In genomic region chr17:40109471-40109824, GRCh38 we compare ENCODE assay signal across 9 cellular contexts. TPM values are rescaled to one million over a fixed set of nuclear protein-coding genes. Genes with fewer than 3 reads are reported as not detected.
DNase-seq lines count a peak whose midpoint lies in the region; ATAC-seq and TF ChIP-seq lines count a peak whose summit lies in the region.
"Had no signal": no experiment of that assay in that cellular context is flagged by ENCODE, and none has a peak within 500 bp of the region (broad histone marks: within the 10 kb centered on the region; RNA-seq: fewer than 3 reads in every experiment).

No MANE protein-coding gene starts in this region.

- H3K27ac Mint-ChIP-seq in CD4-positive, alpha-beta memory T cell = peak overlapping the region; percentile 69 to 100 (median 98)
- H3K27ac Mint-ChIP-seq in nephron progenitor cell = peak overlapping the region; percentile 82

- no peak for DNase-seq in CD4-positive, alpha-beta memory T cell
- peak; percentile 54 for DNase-seq in NAMALWA (ENCODE audit: low spot score)
- no peak for DNase-seq in dorsolateral prefrontal cortex
- no peak for DNase-seq in nephron progenitor cell
- DNase-seq in NCI-H510A (lab: John Stamatoyannopoulos, UW) = no peak
- DNase-seq in SHP77 treated with DMSO at 0.1 percent for 48 hours (lab: John Stamatoyannopoulos, UW) = no peak
- DNase-seq: NCI-H2029 treated with DMSO at 0.1 percent for 48 hours had no signal

- peaks cover 0 to 5% of the 10 kb centered on the region in 2 donors for H3K36me3 Mint-ChIP-seq in CD4-positive, alpha-beta memory T cell
- no peaks in the 10 kb centered on the region for H3K36me3 Mint-ChIP-seq in nephron progenitor cell (ENCODE audit: low read depth)

- TF ChIP-seq CTCF in dorsolateral prefrontal cortex (IDR thresholded peaks at IDR 0.05 in 54 of 56, conservative IDR thresholded peaks at IDR 0.05 in 2 of 56; ENCODE audit: low read depth in 1 of 56, partially characterized antibody in 56 of 56) (peak in 1 of 56 donors; percentile 9), nephron progenitor cell (IDR thresholded peaks at IDR 0.05) (no peak)

- H3K27me3 ChIP-seq in CD4-positive, alpha-beta memory T cell (ENCODE audit: insufficient read depth, low read length) = no peaks in the 10 kb centered on the region
- no peaks in the 10 kb centered on the region for H3K27me3 ChIP-seq in dorsolateral prefrontal cortex

- H3K4me1 ChIP-seq in CD4-positive, alpha-beta memory T cell (ENCODE audit: insufficient read depth, low read length) = peaks cover 97% of the 10 kb centered on the region

- CTCF ChIA-PET in CD4-positive, alpha-beta memory T cell (lab: Charles Lee; ENCODE audit: partially characterized antibody) = interaction anchor here (0.7 to 21.9 kb wide), 12 partner anchors 10 to 97 kb away, joined by 3 to 543 read pairs (median 6); partner anchors contain the start of genes CASC3, CSF3, MED24 and NR1D1

- intact Hi-C loops in CD4-positive, alpha-beta memory T cell (cut with micrococcal nuclease) = loop anchor here (2.0 kb wide), 1 partner anchor 41 kb away; no protein-coding TSS in a partner anchor
- intact Hi-C loops in dorsolateral prefrontal cortex (cut with DNase I) = no loop called here

- no peaks in the 10 kb centered on the region for H3K9me3 ChIP-seq in CD4-positive, alpha-beta memory T cell (ENCODE audit: control insufficient read depth in 1 of 2, low read length in 2 of 2)

- H3K9me3 Mint-ChIP-seq in CD4-positive, alpha-beta memory T cell = no peaks in the 10 kb centered on the region
- no peaks in the 10 kb centered on the region for H3K9me3 Mint-ChIP-seq in nephron progenitor cell

- H3K4me3 Mint-ChIP-seq in CD4-positive, alpha-beta memory T cell = peak overlapping the region in 7 of 8 donors; percentile 35 to 88 (median 49)
- no peak overlapping the region for H3K4me3 Mint-ChIP-seq in nephron progenitor cell

- no peaks in the 10 kb centered on the region for H3K27me3 Mint-ChIP-seq in CD4-positive, alpha-beta memory T cell
- peaks cover 7% of the 10 kb centered on the region for H3K27me3 Mint-ChIP-seq in nephron progenitor cell (ENCODE audit: low read depth, poor library complexity)

- H3K4me1 Mint-ChIP-seq in CD4-positive, alpha-beta memory T cell = peaks cover 78 to 94% (median 89%) of the 10 kb centered on the region in 4 donors
- peaks cover 93% of the 10 kb centered on the region for H3K4me1 Mint-ChIP-seq in nephron progenitor cell

- POLR2A ChIA-PET in CD4-positive, alpha-beta memory T cell (lab: Charles Lee; ENCODE audit: partially characterized antibody) = interaction anchor here (1.9 to 11.1 kb wide), 4 partner anchors 13 to 41 kb away, joined by 10 to 494 read pairs (median 149); partner anchors contain the start of genes CASC3, MSL1, NR1D1 and THRA

- H3K4me3 ChIP-seq in CD4-positive, alpha-beta memory T cell (ENCODE audit: low read length in 2 of 2) = no peak overlapping the region
- H3K4me3 ChIP-seq in dorsolateral prefrontal cortex = peak overlapping the region in 1 of 59 donors; percentile 45

- H3K36me3 ChIP-seq in CD4-positive, alpha-beta memory T cell (ENCODE audit: insufficient read depth, low read length) = no peaks in the 10 kb centered on the region

- H3K27ac ChIP-seq in CD4-positive, alpha-beta memory T cell (ENCODE audit: low read depth, low read length) = peak overlapping the region; percentile 85
- peak overlapping the region; percentile 18 to 100 (median 99) for H3K27ac ChIP-seq in dorsolateral prefrontal cortex

- ATAC-seq in GM18907 (IDR thresholded peaks at IDR 0.05; ENCODE audit: unreplicated experiment) = no peak
- ATAC-seq in GM18517 (IDR thresholded peaks at IDR 0.05; ENCODE audit: unreplicated experiment) = no peak

RNA-seq across cellular contexts. Expression of gene NR1D1, which starts 9.1 kb away (rescaled TPM):
- total RNA-seq in CD4-positive, alpha-beta memory T cell = 10 to 100 TPM; 14.8 to 15.1 TPM
- polyA plus RNA-seq in CD4-positive, alpha-beta memory T cell = 10 to 100 TPM in 1 of 2 donors, 1 to 10 TPM in 1; 5.7 to 12.3 TPM
- total RNA-seq in dorsolateral prefrontal cortex = 10 to 100 TPM; 26.9 to 97.0 (median 62.1) TPM

RNA-seq across cellular contexts. Expression of gene MSL1, which starts 12.3 kb away (rescaled TPM):
- 100 to 1,000 TPM; 130 to 133 TPM for total RNA-seq in CD4-positive, alpha-beta memory T cell
- 1 to 10 TPM; 6.0 to 8.3 TPM for polyA plus RNA-seq in CD4-positive, alpha-beta memory T cell
- 100 to 1,000 TPM in 116 of 120 experiments, 10 to 100 TPM in 4; 87.8 to 143 (median 120) TPM for total RNA-seq in dorsolateral prefrontal cortex

RNA-seq across cellular contexts. Expression of gene CASC3, which starts 30.9 kb away (rescaled TPM):
- 100 to 1,000 TPM; 142 to 146 TPM for total RNA-seq in CD4-positive, alpha-beta memory T cell
- 10 to 100 TPM; 31.1 to 54.2 TPM for polyA plus RNA-seq in CD4-positive, alpha-beta memory T cell
- total RNA-seq in dorsolateral prefrontal cortex = 100 to 1,000 TPM in 119 of 120 experiments, 10 to 100 TPM in 1; 95.0 to 216 (median 136) TPM

RNA-seq across cellular contexts. Expression of gene THRA, which starts 46.7 kb away (rescaled TPM):
- 10 to 100 TPM; 35.9 to 41.3 TPM for total RNA-seq in CD4-positive, alpha-beta memory T cell
- 10 to 100 TPM in 1 of 2 donors, 1 to 10 TPM in 1; 5.8 to 11.9 TPM for polyA plus RNA-seq in CD4-positive, alpha-beta memory T cell
- 100 to 1,000 TPM; 178 to 301 (median 231) TPM for total RNA-seq in dorsolateral prefrontal cortex

RNA-seq across cellular contexts. Expression of gene MED24, which starts 55.2 kb away (rescaled TPM):
- 10 to 100 TPM; 81.1 to 93.0 TPM for total RNA-seq in CD4-positive, alpha-beta memory T cell
- polyA plus RNA-seq in CD4-positive, alpha-beta memory T cell = 10 to 100 TPM; 34.0 to 46.2 TPM
- total RNA-seq in dorsolateral prefrontal cortex = 100 to 1,000 TPM in 59 of 120 experiments, 10 to 100 TPM in 61; 59.5 to 156 (median 99.1) TPM
